In genomic region chr7:127252736-127253288, GRCh38 we compare ENCODE assay signal across 1 cellular context.
A peak's percentile ranks its signal among the peaks of the same experiment; 100 is the strongest.
TF ChIP-seq lines count a peak whose summit lies in the region.

Gene GRM8, minus strand, starts transcription at chr7:127252941.

TF ChIP-seq in WTC11, 78 proteins besides CTCF, POLR2A, EP300 and RAD21 (continued from another document):
- TF ChIP-seq ZNF423 (CRISPR knock-in tag; IDR thresholded peaks at IDR 0.05): peak; percentile 64
- TF ChIP-seq ETV6 (CRISPR knock-in tag; IDR thresholded peaks at IDR 0.05): peak; percentile 79
- TF ChIP-seq HMGA2 (CRISPR knock-in tag; IDR thresholded peaks at IDR 0.05): no peak
- TF ChIP-seq ZNF317 (CRISPR knock-in tag; IDR thresholded peaks at IDR 0.05; ENCODE audit: borderline replicate concordance, low read depth): no peak
- TF ChIP-seq IRF2 (CRISPR knock-in tag; IDR thresholded peaks at IDR 0.05; ENCODE audit: borderline replicate concordance, low read depth): no peak
- no peak for TF ChIP-seq E2F4 (CRISPR knock-in tag; IDR thresholded peaks at IDR 0.05; ENCODE audit: borderline replicate concordance, low read depth)
